Comparison of ENCODE assay signal across 13 cellular contexts in genomic region chr16:52549011-52549692, GRCh38. TPM values are rescaled to one million over a fixed set of nuclear protein-coding genes. Genes with fewer than 3 reads are reported as not detected.
DNase-seq lines count a peak whose midpoint lies in the region; ATAC-seq and TF ChIP-seq lines count a peak whose summit lies in the region.
"Had no signal": no experiment of that assay in that cellular context is flagged by ENCODE, and none has a peak within 500 bp of the region (broad histone marks: within the 10 kb centered on the region; RNA-seq: fewer than 3 reads in every experiment).

No MANE protein-coding gene starts in this region.

- peaks cover 59% of the 10 kb centered on the region for H3K4me1 Mint-ChIP-seq in neural progenitor cell

- H3K9ac ChIP-seq in neural progenitor cell = no peak overlapping the region

- peak overlapping the region; percentile 98 for H3K4me2 ChIP-seq in neural progenitor cell

- intact Hi-C loops in Panc1 (cut with micrococcal nuclease; ENCODE audit: unreplicated experiment) = no loop called here

- H3K36me3 ChIP-seq in H7 (replicated peaks; ENCODE audit: control insufficient read depth, insufficient read depth, low read length) (no peaks in the 10 kb centered on the region), Panc1 (ENCODE audit: control insufficient read depth, insufficient read depth, low read length) (no peaks in the 10 kb centered on the region), neural progenitor cell (no peaks in the 10 kb centered on the region)
- H3K36me3 ChIP-seq: tibial artery had no signal

- H3K27me3 ChIP-seq in H7 (ENCODE audit: control insufficient read depth, insufficient read depth, low read length) (peaks cover 39% of the 10 kb centered on the region), Panc1 (ENCODE audit: control insufficient read depth, insufficient read depth, low read length) (peaks cover 2% of the 10 kb centered on the region; the same call in 1 of the 2 replicates), neural progenitor cell (no peaks in the 10 kb centered on the region)

- BruUV-seq in Panc1 (replicated peaks; lab: Mats Ljungman, UMichigan) = no TSS peak

- peaks cover 2% of the 10 kb centered on the region for H3K36me3 Mint-ChIP-seq in neural progenitor cell
- H3K36me3 Mint-ChIP-seq: naive thymus-derived CD4-positive, alpha-beta T cell had no signal

- H3K4me3 ChIP-seq in H7 (ENCODE audit: insufficient read depth, low read depth, low read length) (no peak overlapping the region), Panc1 (ENCODE audit: low read depth in 2 of 2, low read length in 2 of 2) (no peak overlapping the region), fibroblast of pulmonary artery (replicated peaks; ENCODE audit: low read depth, low read length) (no peak overlapping the region), neural progenitor cell (peak overlapping the region; percentile 86)
- H3K4me3 ChIP-seq: tibial artery had no signal

- CTCF ChIA-PET in Panc1 (lab: Charles Lee) = no interaction called here

- TF ChIP-seq CTCF in Panc1 (IDR thresholded peaks at IDR 0.05) (peak; percentile 40), fibroblast of pulmonary artery (IDR thresholded peaks at IDR 0.05; ENCODE audit: low read length, missing control alignments) (peak; percentile 31), neural progenitor cell (IDR thresholded peaks at IDR 0.05) (peak; percentile 63), GM13976 (IDR thresholded peaks at IDR 0.05; ENCODE audit: borderline replicate concordance, control extremely low read depth, extremely low read depth, insufficient read depth, missing control alignments) (no peak)

- H2AFZ ChIP-seq in neural progenitor cell (replicated peaks) = no peak overlapping the region

- no peak for ATAC-seq in Panc1
- no peak for ATAC-seq in HG03520 (IDR thresholded peaks at IDR 0.05; ENCODE audit: unreplicated experiment)
- ATAC-seq: activated T-cell treated with anti-CD3 and anti-CD28 coated beads, Interleukin-2, amount 50 U/mL, for 72 hours; naive thymus-derived CD4-positive, alpha-beta T cell had no signal

- H3K27ac ChIP-seq in Panc1 (ENCODE audit: low read length) (no peak overlapping the region), neural progenitor cell (no peak overlapping the region)
- H3K27ac ChIP-seq: epithelial cell of prostate, tibial artery had no signal

- peak overlapping the region; percentile 25 for H3K4me3 Mint-ChIP-seq in neural progenitor cell
- H3K4me3 Mint-ChIP-seq: activated T-cell treated with anti-CD3 and anti-CD28 coated beads, Interleukin-2, amount 50 U/mL, for 72 hours had no signal

- H3F3A ChIP-seq in neural progenitor cell (ENCODE audit: low read depth) = peaks cover 64% of the 10 kb centered on the region

- peaks cover 29% of the 10 kb centered on the region for H3K79me2 ChIP-seq in neural progenitor cell (ENCODE audit: low read depth)

- H3K27me3 Mint-ChIP-seq in neural progenitor cell (ENCODE audit: insufficient read depth, low read depth) = peaks cover 8% of the 10 kb centered on the region

- no peaks in the 10 kb centered on the region for H3K4me1 ChIP-seq in Panc1 (ENCODE audit: control insufficient read depth, insufficient read depth, low read length)
- H3K4me1 ChIP-seq in neural progenitor cell = peaks cover 57% of the 10 kb centered on the region

- peaks cover 28% of the 10 kb centered on the region for H4K20me1 ChIP-seq in neural progenitor cell (ENCODE audit: low read depth)

- in situ Hi-C loops in Panc1 (cut with HindIII; ENCODE audit: low pct_unique_long_range_greater_than_20kb, low sequenced_read_pairs) = no loop called here
- in situ Hi-C loops in GM13976 (cut with MboI; ENCODE audit: low sequenced_read_pairs, unreplicated experiment) = no loop called here

- H3K9me3 ChIP-seq in Panc1 (ENCODE audit: control insufficient read depth, insufficient read depth, low read depth, low read length) (no peaks in the 10 kb centered on the region), neural progenitor cell (ENCODE audit: low read depth) (no peaks in the 10 kb centered on the region)
- H3K9me3 ChIP-seq: tibial artery had no signal

- DNase-seq in H7 (peak; percentile 44), Panc1 (ENCODE audit: low read depth, low spot score) (no peak), fibroblast of pulmonary artery (ENCODE audit: low read depth) (peak; percentile 3), neural progenitor cell (ENCODE audit: low spot score) (peak; percentile 75), dedifferentiated amniotic fluid mesenchymal stem cell (ENCODE audit: extremely low spot score) (no peak), GM13976 (ENCODE audit: low spot score) (no peak), SHP77 treated with DMSO at 0.1 percent for 48 hours (lab: John Stamatoyannopoulos, UW) (no peak)
- DNase-seq: activated T-cell treated with anti-CD3 and anti-CD28 coated beads, Interleukin-2, amount 50 U/mL, for 72 hours; COR-L47; naive thymus-derived CD4-positive, alpha-beta T cell; tibial artery had no signal

- H3K27ac Mint-ChIP-seq in neural progenitor cell = no peak overlapping the region
- H3K27ac Mint-ChIP-seq: activated T-cell treated with anti-CD3 and anti-CD28 coated beads, Interleukin-2, amount 50 U/mL, for 72 hours; naive thymus-derived CD4-positive, alpha-beta T cell had no signal

- POLR2A ChIA-PET in Panc1 (lab: Charles Lee) = no interaction called here

- H3K9me3 Mint-ChIP-seq in neural progenitor cell = peaks cover 2% of the 10 kb centered on the region

RNA-seq across cellular contexts. Expression of gene TOX3, which starts 2.2 kb away (rescaled TPM):
- total RNA-seq in H7 (2014; rRNA removed; shearing (Covaris generic)) = 14.1 and 18.1 TPM in 2 replicates
- total RNA-seq in Panc1 (2021; ENCODE audit: unreplicated experiment) = 3.4 TPM
- polyA plus RNA-seq in Panc1 (2012; ENCODE audit: insufficient read length) = 8.0 TPM
- 44.2 and 48.1 TPM in 2 replicates for total RNA-seq in neural progenitor cell (ENCODE audit: low replicate concordance)
- total RNA-seq: activated T-cell treated with anti-CD3 and anti-CD28 coated beads, Interleukin-2, amount 50 U/mL, for 72 hours; naive thymus-derived CD4-positive, alpha-beta T cell had no signal
- polyA plus RNA-seq: naive thymus-derived CD4-positive, alpha-beta T cell had no signal

Comparison
In these comparisons a context has a peak if more than half of its experiments do, and no peak if none do; other contexts are left out.
1. DNase-seq: peak in H7 (single experiment), fibroblast of pulmonary artery (single experiment) and neural progenitor cell (single experiment); none in Panc1 (single experiment), dedifferentiated amniotic fluid mesenchymal stem cell (single experiment), GM13976 (single experiment) and SHP77 treated with DMSO at 0.1 percent for 48 hours (single experiment).